In genomic region chr11:113875414-113876073, GRCh38 we compare ENCODE assay signal across 8 cellular contexts. TPM values are rescaled to one million over a fixed set of nuclear protein-coding genes. Genes with fewer than 3 reads are reported as not detected.
DNase-seq lines count a peak whose midpoint lies in the region; ATAC-seq lines count a peak whose summit lies in the region.

TSS of gene USP28 (minus strand) at chr11:113875572. CDS start at chr11:113875501, 71 bp downstream.

- ATAC-seq in GM21528 (IDR thresholded peaks at IDR 0.05; ENCODE audit: low FRiP score, unreplicated experiment), result peak; percentile 87

- DNase-seq in DMS114 treated with DMSO at 0.1 percent for 48 hours (lab: John Stamatoyannopoulos, UW; ENCODE audit: unreplicated experiment) (peak; percentile 71), HuH-7.5 (ENCODE audit: low spot score) (peak; percentile 87), OCI-M1 (lab: John Stamatoyannopoulos, UW) (peak; percentile 99), activated T-cell treated with anti-CD3 and anti-CD28 coated beads for 48 hours (ENCODE audit: low read depth) (peak; percentile 87), epithelial cell of prostate (ENCODE audit: low read depth, low spot score) (peak; percentile 57), mucosa of gallbladder (ENCODE audit: low spot score) (peak; percentile 97)
- peak; percentile 74 for DNase-seq in stimulated activated CD8-positive, alpha-beta memory T cell treated with anti-CD3 and anti-CD28 coated beads, Interleukin-4, amount 100 ng/mL, for 24 hours (ENCODE audit: low read depth)

- peak within 1 kb of the TSS; percentile 69 for H3K27ac ChIP-seq in epithelial cell of prostate

RNA-seq across cellular contexts. Expression of gene USP28, which starts in this region (rescaled TPM):
- 19.9 TPM for total RNA-seq in mucosa of gallbladder

Comparison
In these comparisons a context has a peak if more than half of its experiments do, and no peak if none do; other contexts are left out.
1. Peak in every context shown above with its lines: DNase-seq, ATAC-seq and H3K27ac ChIP-seq.